16 cellular contexts compared by ENCODE assay signal in genomic region chr12:132263061-132263360, GRCh38.
DNase-seq lines count a peak whose midpoint lies in the region; ATAC-seq lines count a peak whose summit lies in the region.
"Had no signal": no experiment of that assay in that cellular context is flagged by ENCODE, and none has a peak within 500 bp of the region (broad histone marks: within the 10 kb centered on the region; RNA-seq: fewer than 3 reads in every experiment).

No MANE protein-coding gene starts in this region.

- H3K27me3 Mint-ChIP-seq in memory B cell = peaks cover 5% of the 10 kb centered on the region
- H3K27me3 Mint-ChIP-seq in T-helper 17 cell = peaks cover 10% of the 10 kb centered on the region
- H3K27me3 Mint-ChIP-seq: IgD-negative memory B cell had no signal

- no peaks in the 10 kb centered on the region for H3K36me3 Mint-ChIP-seq in memory B cell
- H3K36me3 Mint-ChIP-seq in T-helper 17 cell (ENCODE audit: low read depth) = no peaks in the 10 kb centered on the region
- H3K36me3 Mint-ChIP-seq: CD4-positive, CD25-positive, alpha-beta regulatory T cell; CD8-positive, alpha-beta memory T cell; IgD-negative memory B cell had no signal

- H3K4me3 ChIP-seq in Jurkat, Clone E6-1 (ENCODE audit: low read length) = peak overlapping the region; percentile 32
- H3K4me3 ChIP-seq: A549 had no signal

- no peaks in the 10 kb centered on the region for H3K9me3 Mint-ChIP-seq in memory B cell
- H3K9me3 Mint-ChIP-seq: CD8-positive, alpha-beta memory T cell; H9; IgD-negative memory B cell had no signal

- ATAC-seq in memory B cell (ENCODE audit: low read depth) (no peak), T-helper 17 cell (no peak)
- ATAC-seq: HepG2 had no signal

- no peak overlapping the region for H3K27ac Mint-ChIP-seq in memory B cell
- H3K27ac Mint-ChIP-seq in T-helper 17 cell = no peak overlapping the region
- H3K27ac Mint-ChIP-seq: CD4-positive, CD25-positive, alpha-beta regulatory T cell; CD8-positive, alpha-beta memory T cell; H9 had no signal

- no peaks in the 10 kb centered on the region for H3K9me3 ChIP-seq in T-helper 17 cell (ENCODE audit: control insufficient read depth, low read length, poor library complexity, severe bottlenecking)
- H3K9me3 ChIP-seq: A549 had no signal

- peak overlapping the region; percentile 15 for H3K4me3 Mint-ChIP-seq in memory B cell
- no peak overlapping the region for H3K4me3 Mint-ChIP-seq in T-helper 17 cell
- H3K4me3 Mint-ChIP-seq: CD4-positive, CD25-positive, alpha-beta regulatory T cell; CD8-positive, alpha-beta memory T cell; H9 had no signal

- DNase-seq in SIG-M5 treated with dmso at 0.1 percent for 504 hours (lab: John Stamatoyannopoulos, UW; ENCODE audit: unreplicated experiment) (peak; percentile 34), SIG-M5 (lab: John Stamatoyannopoulos, UW) (no peak), memory B cell (ENCODE audit: low spot score in 2 of 2) (no peak), NCI-H2029 (lab: John Stamatoyannopoulos, UW) (no peak), AG08395 (ENCODE audit: low spot score) (no peak), T-helper 17 cell (no peak)
- no peak for DNase-seq in Jurkat, Clone E6-1 (ENCODE audit: low read depth, low spot score)
- DNase-seq: C1 segment of cervical spinal cord; CD4-positive, CD25-positive, alpha-beta regulatory T cell; CD8-positive, alpha-beta memory T cell; COR-L47; DMS 273 treated with DMSO at 0.1 percent for 48 hours; H9 had no signal

- H3K4me1 Mint-ChIP-seq in memory B cell (peaks cover 10% of the 10 kb centered on the region), T-helper 17 cell (peaks cover 2% of the 10 kb centered on the region)
- H3K4me1 Mint-ChIP-seq: CD4-positive, CD25-positive, alpha-beta regulatory T cell; CD8-positive, alpha-beta memory T cell had no signal
